15 cellular contexts compared by ENCODE assay signal in the genomic region with DNA sequence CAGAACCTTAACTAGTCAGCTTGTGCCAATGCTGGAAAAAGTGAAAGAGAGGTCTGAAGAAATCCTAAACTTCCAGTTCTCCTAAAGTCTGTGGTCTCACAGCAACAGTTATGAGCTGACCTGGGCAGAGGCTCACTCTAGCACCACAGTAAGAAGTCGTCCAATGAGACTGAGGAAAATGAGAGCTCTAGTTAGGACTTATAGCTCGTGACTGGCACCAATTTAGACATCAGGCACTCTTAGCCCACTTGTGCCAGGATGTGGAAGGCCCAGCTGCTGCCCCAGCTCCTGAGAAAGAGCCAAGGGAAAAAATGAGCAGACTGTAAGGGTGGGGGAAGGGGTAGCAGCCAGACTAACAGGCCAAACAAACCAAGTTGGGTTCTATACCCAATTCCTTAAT. TPM values are rescaled to one million over a fixed set of nuclear protein-coding genes. Genes with fewer than 3 reads are reported as not detected.
DNase-seq lines count a peak whose midpoint lies in the region; ATAC-seq and TF ChIP-seq lines count a peak whose summit lies in the region.
"Had no signal": no experiment of that assay in that cellular context is flagged by ENCODE, and none has a peak within 500 bp of the region (broad histone marks: within the 10 kb centered on the region; RNA-seq: fewer than 3 reads in every experiment).

No MANE protein-coding gene starts in this region.

- H3K27ac Mint-ChIP-seq in stimulated activated naive B cell treated with anti-CD40 and anti-IgM and Interleukin-4, amounts not matched to agents 10 μg/mL and 1 μg/mL and 100 μg/mL, for 72 hours: peak overlapping the region; percentile 82

- ATAC-seq in left lung: peak; percentile 91
- ATAC-seq in stimulated activated naive B cell treated with anti-CD40 and anti-IgM and Interleukin-4, amounts not matched to agents 10 μg/mL and 1 μg/mL and 100 μg/mL, for 72 hours (replicated peaks): peak; percentile 23 to 41
- ATAC-seq in GM21528 (IDR thresholded peaks at IDR 0.05; ENCODE audit: low FRiP score, unreplicated experiment): no peak
- ATAC-seq: body of pancreas had no signal

- H3K27me3 ChIP-seq in left lung: no peaks in the 10 kb centered on the region
- H3K27me3 ChIP-seq: body of pancreas had no signal

- H3K4me1 Mint-ChIP-seq in stimulated activated naive B cell treated with anti-CD40 and anti-IgM and Interleukin-4, amounts not matched to agents 10 μg/mL and 1 μg/mL and 100 μg/mL, for 72 hours: peaks cover 17 to 48% of the 10 kb centered on the region in 2 donors

- no peaks in the 10 kb centered on the region for H3K9me3 ChIP-seq in left lung
- H3K9me3 ChIP-seq: body of pancreas, HAP-1 had no signal

- no peaks in the 10 kb centered on the region for H3K27me3 Mint-ChIP-seq in stimulated activated naive B cell treated with anti-CD40 and anti-IgM and Interleukin-4, amounts not matched to agents 10 μg/mL and 1 μg/mL and 100 μg/mL, for 72 hours

- peaks cover 0 to 6% of the 10 kb centered on the region in 2 donors for H3K36me3 ChIP-seq in left lung

- no peaks in the 10 kb centered on the region for H3K9me3 Mint-ChIP-seq in stimulated activated naive B cell treated with anti-CD40 and anti-IgM and Interleukin-4, amounts not matched to agents 10 μg/mL and 1 μg/mL and 100 μg/mL, for 72 hours

- peaks cover 22 to 48% of the 10 kb centered on the region in 2 donors for H3K4me1 ChIP-seq in left lung

- TF ChIP-seq CTCF in left lung (IDR thresholded peaks at IDR 0.05): no peak

- DNase-seq in NCI-H2029 (lab: John Stamatoyannopoulos, UW) (peak; percentile 15), NCI-H2029 treated with DMSO at 0.1 percent for 48 hours (lab: John Stamatoyannopoulos, UW) (no peak), anterior cingulate cortex (lab: John Stamatoyannopoulos, UW) (peak in 44 of 58 donors; percentile 4 to 85 (median 45)), left lung (peak in 1 of 2 donors; percentile 65), SIG-M5 treated with dmso at 0.1 percent for 504 hours (lab: John Stamatoyannopoulos, UW; ENCODE audit: unreplicated experiment) (no peak), HT-29 (ENCODE audit: low spot score) (no peak)
- DNase-seq in stimulated activated naive B cell treated with anti-CD40 and anti-IgM and Interleukin-4, amounts not matched to agents 10 μg/mL and 1 μg/mL and 100 μg/mL, for 72 hours: no peak
- DNase-seq: activated CD4-positive, alpha-beta T cell treated with anti-CD3 and anti-CD28 coated beads, Interleukin-2, amount 50 U/mL, for 48 hours; body of pancreas; EL; NCI-H1105; SHP77 treated with DMSO at 0.1 percent for 48 hours had no signal

- no peak overlapping the region for H3K4me3 ChIP-seq in left lung
- H3K4me3 ChIP-seq: body of pancreas, HAP-1 had no signal

- H3K27ac ChIP-seq in left lung: peak overlapping the region; percentile 21 to 61
- H3K27ac ChIP-seq: 22Rv1, body of pancreas had no signal

- H3K4me3 Mint-ChIP-seq in stimulated activated naive B cell treated with anti-CD40 and anti-IgM and Interleukin-4, amounts not matched to agents 10 μg/mL and 1 μg/mL and 100 μg/mL, for 72 hours: peak overlapping the region; percentile 15 to 53

- intact Hi-C loops in left lung (cut with DNase I): no loop called here

- peaks cover 14 to 27% of the 10 kb centered on the region in 2 donors for H3K36me3 Mint-ChIP-seq in stimulated activated naive B cell treated with anti-CD40 and anti-IgM and Interleukin-4, amounts not matched to agents 10 μg/mL and 1 μg/mL and 100 μg/mL, for 72 hours

RNA-seq across cellular contexts. Expression of gene MMS19, which starts 7.6 kb away (rescaled TPM):
- total RNA-seq in left lung: 10 to 100 TPM; 60.1 to 60.7 TPM
- total RNA-seq in HT-29 (2014; rRNA removed; shearing (Covaris generic)): 78.7 and 103 TPM in 2 replicates

RNA-seq across cellular contexts. Expression of gene UBTD1, which starts 8.1 kb away (rescaled TPM):
- 10 to 100 TPM; 30.4 to 41.0 TPM for total RNA-seq in left lung
- 21.2 and 23.5 TPM in 2 replicates for total RNA-seq in HT-29 (2014; rRNA removed; shearing (Covaris generic))

RNA-seq across cellular contexts. Expression of gene ZDHHC16, which starts 44.6 kb away (rescaled TPM):
- total RNA-seq in left lung: 10 to 100 TPM; 61.5 to 65.2 TPM
- total RNA-seq in HT-29 (2014; rRNA removed; shearing (Covaris generic)): 43.8 and 48.4 TPM in 2 replicates

RNA-seq across cellular contexts. Expression of gene EXOSC1, which starts 44.8 kb away (rescaled TPM):
- 10 to 100 TPM; 27.2 to 30.4 TPM for total RNA-seq in left lung
- 35.6 and 44.3 TPM in 2 replicates for total RNA-seq in HT-29 (2014; rRNA removed; shearing (Covaris generic))

Comparison
In these comparisons a context has a peak if more than half of its experiments do, and no peak if none do; other contexts are left out.
1. DNase-seq: peak in NCI-H2029 (single experiment) and anterior cingulate cortex (44 of 58); none in NCI-H2029 treated with DMSO at 0.1 percent for 48 hours (single experiment), stimulated activated naive B cell treated with anti-CD40 and anti-IgM and Interleukin-4, amounts not matched to agents 10 μg/mL and 1 μg/mL and 100 μg/mL, for 72 hours (single experiment), SIG-M5 treated with dmso at 0.1 percent for 504 hours (single experiment) and HT-29 (single experiment).